ENCODE assay signal across 24 cellular contexts in genomic region chr3:69490971-69491370, GRCh38.
"Had no signal": no experiment of that assay in that cellular context is flagged by ENCODE, and none has a peak within 500 bp of the region (broad histone marks: within the 10 kb centered on the region; RNA-seq: fewer than 3 reads in every experiment).

No MANE protein-coding gene starts in this region.

- H3K27ac ChIP-seq: ascending aorta, body of pancreas, SK-N-MC had no signal

- ATAC-seq: activated naive CD4-positive, alpha-beta T cell treated with anti-CD3 and anti-CD28 coated beads, Interleukin-2, amount 50 U/mL, for 72 hours; activated naive CD8-positive, alpha-beta T cell treated with anti-CD3 and anti-CD28 coated beads, Interleukin-2, amount 50 U/mL, for 24 hours; activated T-cell treated with anti-CD3 and anti-CD28 coated beads, Interleukin-2, amount 50 U/mL, for 4 hours; body of pancreas; K562; T-cell had no signal

- H3K9me3 Mint-ChIP-seq: activated CD4-positive, alpha-beta memory T cell treated with anti-CD3 and anti-CD28 coated beads for 36 hours; activated CD4-positive, alpha-beta T cell treated with anti-CD3 and anti-CD28 coated beads, Interleukin-2, amount 10 ng/mL, durations not matched to agents 7 days and 5 days; activated naive CD4-positive, alpha-beta T cell treated with anti-CD3 and anti-CD28 coated beads, Interleukin-2, amount 50 U/mL, for 72 hours; activated naive CD8-positive, alpha-beta T cell treated with anti-CD3 and anti-CD28 coated beads, Interleukin-2, amount 50 U/mL, for 24 hours; activated T-cell treated with anti-CD3 and anti-CD28 coated beads, Interleukin-2, amount 50 U/mL, for 4 hours; central memory CD8-positive, alpha-beta T cell had no signal

- H3K4me3 Mint-ChIP-seq: activated CD4-positive, alpha-beta memory T cell treated with anti-CD3 and anti-CD28 coated beads for 36 hours; activated CD4-positive, alpha-beta T cell treated with anti-CD3 and anti-CD28 coated beads, Interleukin-2, amount 10 ng/mL, durations not matched to agents 7 days and 5 days; activated naive CD8-positive, alpha-beta T cell treated with anti-CD3 and anti-CD28 coated beads, Interleukin-2, amount 50 U/mL, for 24 hours; activated T-cell treated with anti-CD3 and anti-CD28 coated beads, Interleukin-2, amount 50 U/mL, for 4 hours; central memory CD8-positive, alpha-beta T cell; T-cell had no signal

- H3K4me3 ChIP-seq: ascending aorta, body of pancreas, K562, SK-N-MC had no signal

- H3K36me3 ChIP-seq: ascending aorta had no signal

- H3K4me1 ChIP-seq: ascending aorta had no signal

- H3K9me3 ChIP-seq: ascending aorta, body of pancreas had no signal

- H3K27ac Mint-ChIP-seq: activated CD4-positive, alpha-beta memory T cell treated with anti-CD3 and anti-CD28 coated beads for 36 hours; activated CD4-positive, alpha-beta T cell treated with anti-CD3 and anti-CD28 coated beads, Interleukin-2, amount 10 ng/mL, durations not matched to agents 7 days and 5 days; activated naive CD4-positive, alpha-beta T cell treated with anti-CD3 and anti-CD28 coated beads, Interleukin-2, amount 50 U/mL, for 72 hours; activated naive CD8-positive, alpha-beta T cell treated with anti-CD3 and anti-CD28 coated beads, Interleukin-2, amount 50 U/mL, for 24 hours; T-cell had no signal

- H3K27me3 ChIP-seq: ascending aorta, body of pancreas had no signal

- H3K4me1 Mint-ChIP-seq: activated CD4-positive, alpha-beta T cell treated with anti-CD3 and anti-CD28 coated beads, Interleukin-2, amount 10 ng/mL, durations not matched to agents 7 days and 5 days; activated naive CD8-positive, alpha-beta T cell treated with anti-CD3 and anti-CD28 coated beads, Interleukin-2, amount 50 U/mL, for 24 hours; central memory CD8-positive, alpha-beta T cell; T-cell had no signal

- H3K36me3 Mint-ChIP-seq: activated CD4-positive, alpha-beta memory T cell treated with anti-CD3 and anti-CD28 coated beads for 36 hours; activated naive CD4-positive, alpha-beta T cell treated with anti-CD3 and anti-CD28 coated beads, Interleukin-2, amount 50 U/mL, for 72 hours; T-cell had no signal

- H3K27me3 Mint-ChIP-seq: activated naive CD8-positive, alpha-beta T cell treated with anti-CD3 and anti-CD28 coated beads, Interleukin-2, amount 50 U/mL, for 24 hours had no signal

- DNase-seq: activated CD4-positive, alpha-beta memory T cell treated with anti-CD3 and anti-CD28 coated beads for 36 hours; activated CD4-positive, alpha-beta T cell treated with anti-CD3 and anti-CD28 coated beads, Interleukin-2, amount 10 ng/mL, durations not matched to agents 7 days and 5 days; activated CD4-positive, CD25-positive, alpha-beta regulatory T cell; activated CD8-positive, alpha-beta memory T cell treated with anti-CD3 and anti-CD28 coated beads for 24 hours; activated effector memory CD4-positive, alpha-beta T cell treated with anti-CD3 and anti-CD28 coated beads, Interleukin-2, amount 50 U/mL, for 16 hours; activated naive CD4-positive, alpha-beta T cell treated with Interleukin-2 at 50 U/mL for 16 hours; activated naive CD8-positive, alpha-beta T cell treated with anti-CD3 and anti-CD28 coated beads, Interleukin-2, amount 50 U/mL, for 24 hours; activated T-cell treated with anti-CD3 and anti-CD28 coated beads, Interleukin-2, amount 50 U/mL, for 4 hours; amniotic stem cell; body of pancreas; NCI-H1092; NCI-H1417; NCI-H2029; NCI-H226; NCI-H526; NCI-H82; T-cell; T-helper 2 cell; T1000 had no signal
